In the genomic region with DNA sequence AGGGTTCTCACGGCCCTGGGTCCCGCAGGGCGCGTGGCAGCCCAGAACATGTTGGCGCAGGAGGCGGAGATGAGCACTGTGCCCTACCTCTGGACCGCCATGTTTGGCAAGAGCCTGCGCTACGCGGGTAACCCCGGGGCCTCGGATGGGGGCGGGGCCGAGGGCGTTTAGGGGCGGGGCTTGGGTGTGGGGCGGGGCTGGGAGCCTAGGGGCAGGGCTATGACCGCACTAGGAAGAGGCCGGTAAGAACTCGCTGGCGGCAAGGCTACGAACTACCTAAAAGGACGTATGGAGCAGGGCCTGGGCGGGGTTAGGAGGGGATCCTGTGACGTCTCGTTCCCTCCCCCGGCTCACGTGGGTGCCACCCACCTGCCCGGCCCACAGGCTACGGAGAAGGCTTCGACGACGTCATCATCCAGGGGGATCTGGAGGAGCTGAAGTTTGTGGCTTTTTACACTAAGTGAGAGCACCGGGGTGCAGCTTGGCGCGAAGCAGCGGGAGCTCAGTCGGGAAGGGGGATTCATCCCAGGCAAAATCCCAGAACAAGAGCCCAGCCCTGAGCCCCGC, we compare ENCODE assay signal across 8 cellular contexts. TPM values are rescaled to one million over a fixed set of nuclear protein-coding genes. Genes with fewer than 3 reads are reported as not detected.
A peak's percentile ranks its signal among the peaks of the same experiment; 100 is the strongest.
DNase-seq lines count a peak whose midpoint lies in the region; ATAC-seq and TF ChIP-seq lines count a peak whose summit lies in the region.

No MANE protein-coding gene starts in this region.

- H3K4me3 ChIP-seq in HUES6 (ENCODE audit: low read depth, low read length) (peak overlapping the region; percentile 45), fibroblast of lung (replicated peaks in 1 of 4; ENCODE audit: control extremely low read depth in 1 of 4, insufficient read depth in 1 of 4, low read depth in 3 of 4, low read length in 4 of 4) (peak overlapping the region in 3 of 4 experiments; percentile 6 to 47 (median 32)), neural progenitor cell (peak overlapping the region; percentile 27), MM.1S (ENCODE audit: low read length) (no peak overlapping the region)

- H2AFZ ChIP-seq in fibroblast of lung (ENCODE audit: low read length) (peak overlapping the region; percentile 69), neural progenitor cell (replicated peaks) (peak overlapping the region; percentile 48), MM.1S (ENCODE audit: low read length) (no peak overlapping the region)

- H3K79me2 ChIP-seq in fibroblast of lung (ENCODE audit: control insufficient read depth, insufficient read depth, low read length) (peaks cover 15% of the 10 kb centered on the region), neural progenitor cell (ENCODE audit: low read depth) (peaks cover 22% of the 10 kb centered on the region), MM.1S (ENCODE audit: low read length) (peaks cover 17% of the 10 kb centered on the region)

- H3K9ac ChIP-seq in HUES6 (ENCODE audit: low read length) (peak overlapping the region; percentile 28), fibroblast of lung (ENCODE audit: insufficient read depth, low read length) (no peak overlapping the region), neural progenitor cell (no peak overlapping the region), MM.1S (ENCODE audit: low read length) (no peak overlapping the region)

- H3K4me1 ChIP-seq in HUES6 (ENCODE audit: control insufficient read depth, insufficient read depth, low read length) (peaks cover 16% of the 10 kb centered on the region), fibroblast of lung (ENCODE audit: control insufficient read depth, extremely low read depth, insufficient read depth, low read length) (peaks cover 11% of the 10 kb centered on the region), neural progenitor cell (peaks cover 24% of the 10 kb centered on the region), MM.1S (ENCODE audit: low read length) (peaks cover 13% of the 10 kb centered on the region; the same call in 1 of the 2 replicates)

- H3K4me2 ChIP-seq in fibroblast of lung (ENCODE audit: extremely low read depth, insufficient read depth, low read length) (peak overlapping the region; percentile 73), neural progenitor cell (peak overlapping the region; percentile 67), MM.1S (ENCODE audit: low read depth, low read length) (no peak overlapping the region)

- peak; percentile 82 for DNase-seq in activated T-cell treated with anti-CD3 and anti-CD28 coated beads, Interleukin-2, amount 50 U/mL, for 48 hours
- DNase-seq in fibroblast of lung (ENCODE audit: low read depth in 2 of 2) (peak; percentile 84 to 85), neural progenitor cell (ENCODE audit: low spot score) (peak; percentile 95), substantia nigra (lab: John Stamatoyannopoulos, UW) (peak in 25 of 49 donors; percentile 16 to 81 (median 34)), MM.1S (no peak)

- peaks cover 29% of the 10 kb centered on the region for H3K4me1 Mint-ChIP-seq in neural progenitor cell

- H3K9me3 ChIP-seq in HUES6 (ENCODE audit: control insufficient read depth, insufficient read depth, low read depth, low read length), result peaks cover 12% of the 10 kb centered on the region
- H3K9me3 ChIP-seq in fibroblast of lung (ENCODE audit: control insufficient read depth, insufficient read depth, low read depth, low read length), result peaks cover 2% of the 10 kb centered on the region
- no peaks in the 10 kb centered on the region for H3K9me3 ChIP-seq in neural progenitor cell (ENCODE audit: low read depth)
- H3K9me3 ChIP-seq in MM.1S (replicated peaks; ENCODE audit: insufficient read depth, low read length), result no peaks in the 10 kb centered on the region

- TF ChIP-seq CTCF in fibroblast of lung (conservative IDR thresholded peaks at IDR 0.05 in 1 of 2, IDR thresholded peaks at IDR 0.05 in 1 of 2; ENCODE audit: low read depth in 1 of 2, low read length in 2 of 2), result no peak
- TF ChIP-seq CTCF in neural progenitor cell (IDR thresholded peaks at IDR 0.05), result no peak
- TF ChIP-seq CTCF in MM.1S (IDR thresholded peaks at IDR 0.05; ENCODE audit: low read length), result no peak

- H3K27ac ChIP-seq in HUES6 (ENCODE audit: low read depth, low read length) (no peak overlapping the region), fibroblast of lung (ENCODE audit: insufficient read depth, low read length) (no peak overlapping the region), neural progenitor cell (no peak overlapping the region), substantia nigra (ENCODE audit: low read depth, low read length, poor library complexity, severe bottlenecking) (no peak overlapping the region), MM.1S (ENCODE audit: low read length) (no peak overlapping the region)

- H3K36me3 ChIP-seq in HUES6 (ENCODE audit: control insufficient read depth, insufficient read depth, low read length) (0 out of 2 replicates have a peak, but pooled peaks cover 5% of the 10 kb centered on the region), fibroblast of lung (ENCODE audit: control insufficient read depth, insufficient read depth, low read length) (no peaks in the 10 kb centered on the region), neural progenitor cell (no peaks in the 10 kb centered on the region), MM.1S (replicated peaks; ENCODE audit: insufficient read depth, low read length) (no peaks in the 10 kb centered on the region)

- H4K20me1 ChIP-seq in fibroblast of lung (ENCODE audit: control insufficient read depth, extremely low read depth, insufficient read depth, low read length) (no peaks in the 10 kb centered on the region), neural progenitor cell (ENCODE audit: low read depth) (no peaks in the 10 kb centered on the region), MM.1S (ENCODE audit: insufficient read depth, low read length) (no peaks in the 10 kb centered on the region)

- H3K36me3 Mint-ChIP-seq in neural progenitor cell, result peaks cover 6% of the 10 kb centered on the region

- peaks cover 14% of the 10 kb centered on the region for H3K27me3 Mint-ChIP-seq in neural progenitor cell (ENCODE audit: insufficient read depth, low read depth)

- no peaks in the 10 kb centered on the region for H3K9me3 Mint-ChIP-seq in neural progenitor cell

- H3K4me3 Mint-ChIP-seq in neural progenitor cell, result peak overlapping the region; percentile 77

- H3K27ac Mint-ChIP-seq in neural progenitor cell, result peak overlapping the region; percentile 80

- no peak for ATAC-seq in GM21737 (IDR thresholded peaks at IDR 0.05; ENCODE audit: unreplicated experiment)
- no peak for ATAC-seq in GM21423 (IDR thresholded peaks at IDR 0.05; ENCODE audit: unreplicated experiment)

- H3F3A ChIP-seq in neural progenitor cell (ENCODE audit: low read depth) (peaks cover 28% of the 10 kb centered on the region), MM.1S (ENCODE audit: insufficient read depth, low read length) (no peaks in the 10 kb centered on the region)

- no peaks in the 10 kb centered on the region for H3K9me2 ChIP-seq in MM.1S (replicated peaks; ENCODE audit: insufficient read depth, low read length)

- H3K27me3 ChIP-seq in HUES6 (ENCODE audit: control insufficient read depth, insufficient read depth, low read length) (peaks cover 54% of the 10 kb centered on the region), fibroblast of lung (ENCODE audit: control insufficient read depth, insufficient read depth, low read length) (no peaks in the 10 kb centered on the region), neural progenitor cell (no peaks in the 10 kb centered on the region), MM.1S (replicated peaks; ENCODE audit: insufficient read depth, low read length) (peaks cover 28% of the 10 kb centered on the region; the same call in 1 of the 2 replicates)

RNA-seq across cellular contexts. Expression of a gene that starts 2.8 kb away (rescaled TPM):
- 51.9 and 75.8 TPM in 2 replicates for total RNA-seq in fibroblast of lung
- 25.1 and 27.4 TPM in 2 replicates for polyA plus RNA-seq in fibroblast of lung
- polyA plus RNA-seq in fibroblast of lung (2012), result 30.9 and 31.8 TPM in 2 replicates
- 129 and 153 TPM in 2 replicates for polyA minus RNA-seq in fibroblast of lung (ENCODE audit: low replicate concordance)
- total RNA-seq in neural progenitor cell (ENCODE audit: low replicate concordance), result 21.9 and 39.4 TPM in 2 replicates

RNA-seq across cellular contexts. Expression of a gene that starts 12.3 kb away (rescaled TPM):
- total RNA-seq in fibroblast of lung (1.3 and 2.0 TPM in 2 replicates), neural progenitor cell (ENCODE audit: low replicate concordance) (4.3 and 12.0 TPM in 2 replicates)
- polyA plus RNA-seq in fibroblast of lung, result 0.14 and 0.15 TPM in 2 replicates
- polyA plus RNA-seq in fibroblast of lung (2012), result 0.10 and 0.55 TPM in 2 replicates
- 0.52 and 1.4 TPM in 2 replicates for polyA minus RNA-seq in fibroblast of lung (ENCODE audit: low replicate concordance)

RNA-seq across cellular contexts. Expression of a gene that starts 22.6 kb away (rescaled TPM):
- total RNA-seq in fibroblast of lung, result 25.9 and 26.3 TPM in 2 replicates
- 15.7 and 15.8 TPM in 2 replicates for polyA plus RNA-seq in fibroblast of lung
- 19.7 and 22.0 TPM in 2 replicates for polyA plus RNA-seq in fibroblast of lung (2012)
- polyA minus RNA-seq in fibroblast of lung (ENCODE audit: low replicate concordance), result 9.0 and 9.9 TPM in 2 replicates
- total RNA-seq in neural progenitor cell (ENCODE audit: low replicate concordance), result 14.7 and 29.2 TPM in 2 replicates

RNA-seq across cellular contexts. Expression of a gene that starts 35.6 kb away (rescaled TPM):
- total RNA-seq in fibroblast of lung (4.6 and 17.8 TPM in 2 replicates), neural progenitor cell (ENCODE audit: low replicate concordance) (0.36 and 0.53 TPM in 2 replicates)
- polyA plus RNA-seq in fibroblast of lung, result 0.84 and 3.6 TPM in 2 replicates
- 1.9 and 6.0 TPM in 2 replicates for polyA plus RNA-seq in fibroblast of lung (2012)
- polyA minus RNA-seq in fibroblast of lung (ENCODE audit: low replicate concordance), result 4.1 and 8.2 TPM in 2 replicates

RNA-seq across cellular contexts. Expression of a gene that starts 53.0 kb away (rescaled TPM):
- total RNA-seq in fibroblast of lung (0.26 and 0.83 TPM in 2 replicates), neural progenitor cell (ENCODE audit: low replicate concordance) (0.34 TPM in 1 of 2 replicates, not detected in the other)
- polyA plus RNA-seq in fibroblast of lung, result 0.08 and 0.92 TPM in 2 replicates
- 0.28 and 2.5 TPM in 2 replicates for polyA plus RNA-seq in fibroblast of lung (2012)
- polyA minus RNA-seq in fibroblast of lung (ENCODE audit: low replicate concordance), result 8.4 TPM in 1 of 2 replicates, not detected in the other
